In genomic region chr11:124409906-124410305, GRCh38 we compare ENCODE assay signal across 30 cellular contexts. TPM values are rescaled to one million over a fixed set of nuclear protein-coding genes. Genes with fewer than 3 reads are reported as not detected.
"Had no signal": no experiment of that assay in that cellular context is flagged by ENCODE, and none has a peak within 500 bp of the region (broad histone marks: within the 10 kb centered on the region; RNA-seq: fewer than 3 reads in every experiment).

No MANE protein-coding gene starts in this region.

- ATAC-seq: gastrocnemius medialis, heart right ventricle, left cardiac atrium, left lung, left ventricle myocardium superior, lower lobe of right lung, mucosa of descending colon had no signal

- H3K27ac ChIP-seq: coronary artery, esophagus squamous epithelium, gastrocnemius medialis, heart right ventricle, left lung, lower lobe of right lung had no signal

- H3K36me3 Mint-ChIP-seq: mesothelial cell of epicardium, naive B cell had no signal

- H3K4me1 Mint-ChIP-seq: mesothelial cell of epicardium had no signal

- H3K4me3 ChIP-seq: coronary artery, dorsolateral prefrontal cortex, esophagus squamous epithelium, gastrocnemius medialis, heart right ventricle, left lung, lower lobe of right lung, mucosa of descending colon had no signal

- DNase-seq: dermis blood vessel endothelial cell; dorsolateral prefrontal cortex; effector CD4-positive, alpha-beta T cell; effector memory CD4-positive, alpha-beta T cell; esophagus squamous epithelium; foreskin fibroblast; foreskin melanocyte; gastrocnemius medialis; glutamatergic neuron; heart right ventricle; hippocampal formation; left cardiac atrium; left lung; left ventricle myocardium superior; lower lobe of right lung; mesenchymal stem cell; mucosa of descending colon; naive B cell had no signal

- H3K9me3 ChIP-seq: esophagus squamous epithelium, gastrocnemius medialis, heart right ventricle, left lung, lower lobe of right lung, mucosa of descending colon had no signal

- H3K4me3 Mint-ChIP-seq: mesothelial cell of epicardium, naive B cell had no signal

- H3K4me1 ChIP-seq: esophagus squamous epithelium, gastrocnemius medialis, heart right ventricle, left lung, lower lobe of right lung had no signal

- H3K27ac Mint-ChIP-seq: mesothelial cell of epicardium, naive B cell had no signal

- H3K27me3 ChIP-seq: esophagus squamous epithelium, gastrocnemius medialis had no signal

- H3K36me3 ChIP-seq: esophagus squamous epithelium, gastrocnemius medialis, heart right ventricle, left lung, lower lobe of right lung had no signal

- H3K9me3 Mint-ChIP-seq: mesothelial cell of epicardium, naive B cell had no signal

RNA-seq across cellular contexts. Expression of gene OR8B3, which starts 11.1 kb away (rescaled TPM):
- total RNA-seq: dermis blood vessel endothelial cell, endothelial cell of umbilical vein, epithelial cell of proximal tubule, esophagus squamous epithelium, gastrocnemius medialis, glomerular endothelial cell, heart right ventricle, kidney epithelial cell, left cardiac atrium, left lung, left ventricle myocardium superior, lower leg skin, lower lobe of right lung, lung microvascular endothelial cell, mesenteric fat pad, mesothelial cell of epicardium, mucosa of descending colon, myocyte had no signal
- polyA plus RNA-seq: endothelial cell of umbilical vein, esophagus, heart right ventricle, keratinocyte had no signal

RNA-seq across cellular contexts. Expression of gene OR8B4, which starts 14.8 kb away (rescaled TPM):
- total RNA-seq: dermis blood vessel endothelial cell, dorsolateral prefrontal cortex, endothelial cell of umbilical vein, epithelial cell of proximal tubule, esophagus squamous epithelium, gastrocnemius medialis, glomerular endothelial cell, heart right ventricle, kidney epithelial cell, left cardiac atrium, left lung, left ventricle myocardium superior, lower leg skin, lower lobe of right lung, lung microvascular endothelial cell, mesenteric fat pad, mesothelial cell of epicardium, mucosa of descending colon, myocyte had no signal
- polyA plus RNA-seq: endothelial cell of umbilical vein, esophagus, heart right ventricle, keratinocyte had no signal

RNA-seq across cellular contexts. Expression of gene OR8B2, which starts 25.6 kb away (rescaled TPM):
- total RNA-seq: dermis blood vessel endothelial cell, dorsolateral prefrontal cortex, endothelial cell of umbilical vein, epithelial cell of proximal tubule, esophagus squamous epithelium, gastrocnemius medialis, glomerular endothelial cell, heart right ventricle, kidney epithelial cell, left cardiac atrium, left lung, left ventricle myocardium superior, lower leg skin, lower lobe of right lung, lung microvascular endothelial cell, mesenteric fat pad, mesothelial cell of epicardium, mucosa of descending colon, myocyte had no signal
- polyA plus RNA-seq: endothelial cell of umbilical vein, esophagus, heart right ventricle, keratinocyte had no signal

RNA-seq across cellular contexts. Expression of gene OR8B8, which starts 35.6 kb away (rescaled TPM):
- total RNA-seq: dermis blood vessel endothelial cell, endothelial cell of umbilical vein, epithelial cell of proximal tubule, esophagus squamous epithelium, gastrocnemius medialis, glomerular endothelial cell, heart right ventricle, kidney epithelial cell, left cardiac atrium, left lung, left ventricle myocardium superior, lower leg skin, lower lobe of right lung, lung microvascular endothelial cell, mesenteric fat pad, mesothelial cell of epicardium, mucosa of descending colon, myocyte had no signal
- polyA plus RNA-seq: endothelial cell of umbilical vein, esophagus, heart right ventricle, keratinocyte had no signal
